Comparison of ENCODE assay signal across 8 cellular contexts in the genomic region with DNA sequence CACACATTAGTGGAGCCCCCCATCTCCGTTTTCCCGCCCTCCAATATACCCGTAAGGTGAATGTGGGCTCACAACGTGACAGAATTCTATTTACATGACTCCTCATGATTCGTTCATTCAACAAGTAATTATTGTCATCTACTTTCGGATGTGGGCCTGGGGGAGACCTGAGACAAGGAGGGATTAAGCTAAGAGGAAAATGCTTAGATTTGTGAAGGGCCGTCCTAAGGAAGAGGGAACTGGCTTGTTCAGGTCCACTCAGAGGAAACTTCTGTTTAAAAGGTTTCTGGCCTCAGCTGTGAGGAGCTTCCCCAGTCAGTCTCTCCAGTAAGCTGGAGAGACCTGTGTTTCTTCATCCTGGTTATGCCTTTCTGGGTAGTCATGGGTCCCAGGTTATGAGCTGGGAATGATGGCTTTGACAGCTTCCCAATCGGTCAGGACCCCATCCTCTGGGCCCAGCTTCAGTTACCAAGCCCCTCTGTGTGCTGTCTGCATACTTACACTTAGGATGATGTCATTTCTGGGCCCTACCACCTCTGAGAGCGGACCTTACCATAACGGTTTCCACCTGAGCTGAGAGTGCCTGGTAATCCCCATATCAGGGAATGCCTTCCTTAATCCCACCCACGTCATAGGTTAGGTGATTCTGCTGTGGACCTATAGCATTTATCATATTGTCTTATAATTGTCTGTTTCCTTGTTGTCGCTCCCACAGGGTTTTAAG. TPM values are rescaled to one million over a fixed set of nuclear protein-coding genes. Genes with fewer than 3 reads are reported as not detected.
A peak's percentile ranks its signal among the peaks of the same experiment; 100 is the strongest.
DNase-seq lines count a peak whose midpoint lies in the region; ATAC-seq and TF ChIP-seq lines count a peak whose summit lies in the region.

No MANE protein-coding gene starts in this region.

- no peaks in the 10 kb centered on the region for H3K9me3 Mint-ChIP-seq in CD4-positive, CD25-positive, alpha-beta regulatory T cell
- H3K9me3 Mint-ChIP-seq in brain = no peaks in the 10 kb centered on the region
- H3K9me3 Mint-ChIP-seq in naive thymus-derived CD8-positive, alpha-beta T cell = no peaks in the 10 kb centered on the region

- H3K9ac ChIP-seq in HUES64 (ENCODE audit: low read depth, low read length) = no peak overlapping the region

- peaks cover 10 to 35% (median 30%) of the 10 kb centered on the region in 4 donors for H3K4me1 Mint-ChIP-seq in CD4-positive, CD25-positive, alpha-beta regulatory T cell
- peaks cover 51% of the 10 kb centered on the region for H3K4me1 Mint-ChIP-seq in brain
- H3K4me1 Mint-ChIP-seq in naive thymus-derived CD8-positive, alpha-beta T cell = peaks cover 27 to 42% (median 41%) of the 10 kb centered on the region in 4 donors

- H3K27me3 Mint-ChIP-seq in CD4-positive, CD25-positive, alpha-beta regulatory T cell = no peaks in the 10 kb centered on the region
- peaks cover 7% of the 10 kb centered on the region for H3K27me3 Mint-ChIP-seq in brain
- no peaks in the 10 kb centered on the region for H3K27me3 Mint-ChIP-seq in naive thymus-derived CD8-positive, alpha-beta T cell

- no peak overlapping the region for H3K27ac ChIP-seq in CD4-positive, CD25-positive, alpha-beta regulatory T cell (ENCODE audit: insufficient read depth, low read length, poor library complexity, severe bottlenecking)
- no peak overlapping the region for H3K27ac ChIP-seq in HUES64 (ENCODE audit: low read depth, low read length)

- H3K27ac Mint-ChIP-seq in CD4-positive, CD25-positive, alpha-beta regulatory T cell = peak overlapping the region in 2 of 3 donors; percentile 86 to 97
- H3K27ac Mint-ChIP-seq in brain = peak overlapping the region; percentile 68 to 95 (median 91)
- peak overlapping the region; percentile 44 to 97 (median 94) for H3K27ac Mint-ChIP-seq in naive thymus-derived CD8-positive, alpha-beta T cell

- no peaks in the 10 kb centered on the region for H3K9me3 ChIP-seq in CD4-positive, CD25-positive, alpha-beta regulatory T cell (ENCODE audit: control insufficient read depth in 2 of 2, low read length in 2 of 2)
- H3K9me3 ChIP-seq in HUES64 (ENCODE audit: insufficient read depth, low read depth, low read length) = no peaks in the 10 kb centered on the region

- H3K4me1 ChIP-seq in CD4-positive, CD25-positive, alpha-beta regulatory T cell (ENCODE audit: control insufficient read depth, insufficient read depth, low read length, poor library complexity, severe bottlenecking) = peaks cover 11% of the 10 kb centered on the region
- H3K4me1 ChIP-seq in HUES64 (ENCODE audit: insufficient read depth, low read length) = peaks cover 19% of the 10 kb centered on the region; the same call in 1 of the 2 replicates

- no peak for TF ChIP-seq CTCF in brain (conservative IDR thresholded peaks at IDR 0.05)

- H3K4me3 Mint-ChIP-seq in CD4-positive, CD25-positive, alpha-beta regulatory T cell = peak overlapping the region in 3 of 4 donors; percentile 86 to 98 (median 95)
- peak overlapping the region; percentile 90 to 96 (median 92) for H3K4me3 Mint-ChIP-seq in brain
- peak overlapping the region; percentile 87 to 98 (median 96) for H3K4me3 Mint-ChIP-seq in naive thymus-derived CD8-positive, alpha-beta T cell

- peak overlapping the region; percentile 44 for H3K4me3 ChIP-seq in CD4-positive, CD25-positive, alpha-beta regulatory T cell (ENCODE audit: low read depth, low read length)
- H3K4me3 ChIP-seq in HUES64 (ENCODE audit: low read length) = peak overlapping the region; percentile 41

- no peaks in the 10 kb centered on the region for H3K36me3 ChIP-seq in CD4-positive, CD25-positive, alpha-beta regulatory T cell (ENCODE audit: control insufficient read depth, insufficient read depth, low read length)
- no peaks in the 10 kb centered on the region for H3K36me3 ChIP-seq in HUES64 (ENCODE audit: insufficient read depth, low read length)

- H3K27me3 ChIP-seq in CD4-positive, CD25-positive, alpha-beta regulatory T cell (ENCODE audit: control insufficient read depth, insufficient read depth, low read length) = peaks cover 1% of the 10 kb centered on the region
- H3K27me3 ChIP-seq in HUES64 (ENCODE audit: insufficient read depth, low read length) = no peaks in the 10 kb centered on the region

- POLR2A ChIA-PET in naive thymus-derived CD8-positive, alpha-beta T cell (lab: Charles Lee) = interaction anchor here (2.6 kb wide), 1 partner anchor 275 kb away, joined by 9 read pairs; no protein-coding TSS in a partner anchor

- no peaks in the 10 kb centered on the region for H3K36me3 Mint-ChIP-seq in CD4-positive, CD25-positive, alpha-beta regulatory T cell
- H3K36me3 Mint-ChIP-seq in brain = peaks cover 13% of the 10 kb centered on the region
- peaks cover 0 to 9% (median 0%) of the 10 kb centered on the region in 3 donors for H3K36me3 Mint-ChIP-seq in naive thymus-derived CD8-positive, alpha-beta T cell

- 73% methylated on average over 12 of the region's 12 CpGs for WGBS in HUES64

- ATAC-seq in CD4-positive, CD25-positive, alpha-beta regulatory T cell (ENCODE audit: low read depth in 2 of 2) = no peak
- ATAC-seq in naive thymus-derived CD8-positive, alpha-beta T cell = no peak
- ATAC-seq in HG02981 (IDR thresholded peaks at IDR 0.05; ENCODE audit: unreplicated experiment) = no peak

- no peak for DNase-seq in CD4-positive, CD25-positive, alpha-beta regulatory T cell
- no peak for DNase-seq in naive thymus-derived CD8-positive, alpha-beta T cell
- DNase-seq in NCI-H774 (lab: John Stamatoyannopoulos, UW) (no peak), DMS114 treated with DMSO at 0.1 percent for 48 hours (lab: John Stamatoyannopoulos, UW; ENCODE audit: unreplicated experiment) (no peak), RKO (ENCODE audit: low spot score) (no peak)

RNA-seq across cellular contexts. Expression of a gene that starts 0.7 kb away (rescaled TPM):
- 27.6 TPM for total RNA-seq in CD4-positive, CD25-positive, alpha-beta regulatory T cell
- 10 to 100 TPM; 31.1 to 39.8 (median 34.8) TPM for polyA plus RNA-seq in CD4-positive, CD25-positive, alpha-beta regulatory T cell
- polyA plus RNA-seq in HUES64 (2013, experiment 1 of 2) = 58.4 TPM
- polyA plus RNA-seq in HUES64 (2013, experiment 2 of 2) = 65.5 TPM
- 138 TPM for polyA plus RNA-seq in brain (ENCODE audit: insufficient read depth, low read depth, low replicate concordance)
- 10 to 100 TPM; 27.2 to 34.5 TPM for total RNA-seq in naive thymus-derived CD8-positive, alpha-beta T cell
- polyA plus RNA-seq in naive thymus-derived CD8-positive, alpha-beta T cell = 10 to 100 TPM; 43.4 to 45.8 (median 43.6) TPM

RNA-seq across cellular contexts. Expression of a gene that starts 49.3 kb away (rescaled TPM):
- total RNA-seq in CD4-positive, CD25-positive, alpha-beta regulatory T cell = 94.8 TPM
- polyA plus RNA-seq in CD4-positive, CD25-positive, alpha-beta regulatory T cell = 10 to 100 TPM; 73.2 to 85.5 (median 81.1) TPM
- 71.6 TPM for polyA plus RNA-seq in HUES64 (2013, experiment 1 of 2)
- polyA plus RNA-seq in HUES64 (2013, experiment 2 of 2) = 85.0 TPM
- polyA plus RNA-seq in brain (ENCODE audit: insufficient read depth, low read depth, low replicate concordance) = 120 TPM
- 100 to 1,000 TPM; 122 to 129 TPM for total RNA-seq in naive thymus-derived CD8-positive, alpha-beta T cell
- polyA plus RNA-seq in naive thymus-derived CD8-positive, alpha-beta T cell = 100 to 1,000 TPM in 1 of 3 donors, 10 to 100 TPM in 2; 62.2 to 103 (median 75.6) TPM
